8 cellular contexts compared by ENCODE assay signal in the genomic region with DNA sequence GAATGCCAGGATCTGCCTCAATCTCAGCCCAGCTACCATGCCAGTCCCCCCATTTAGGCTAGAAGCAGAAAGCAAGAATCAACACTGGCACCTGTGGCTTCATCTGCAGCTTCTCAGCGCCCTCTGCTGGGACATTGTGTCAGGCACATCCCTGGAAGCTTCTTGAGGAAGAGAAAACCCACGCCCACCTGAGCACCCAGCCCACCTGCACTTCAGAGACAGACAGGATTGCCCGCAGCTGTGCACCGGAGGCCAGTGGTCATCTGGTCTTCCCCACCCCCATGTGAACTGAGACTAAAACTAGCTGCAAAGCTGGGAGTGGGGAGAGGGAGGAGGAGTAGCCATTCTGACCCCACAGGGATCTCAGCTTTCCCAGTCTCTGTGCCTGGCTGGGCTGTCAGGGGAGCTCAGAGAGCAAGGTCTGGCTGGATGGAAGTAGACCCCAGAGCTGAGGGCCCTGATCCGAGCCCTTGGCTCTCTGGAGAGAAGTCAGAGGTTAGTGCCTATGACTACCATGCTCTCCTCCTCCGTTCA.
A peak's percentile ranks its signal among the peaks of the same experiment; 100 is the strongest.
DNase-seq lines count a peak whose midpoint lies in the region; ATAC-seq, FAIRE-seq and TF ChIP-seq lines count a peak whose summit lies in the region.

No MANE protein-coding gene starts in this region.

- TF ChIP-seq CTCF in A549 (IDR thresholded peaks at IDR 0.05) (peak; percentile 36; the same call in 2 of the 3 replicates), GM12872 (IDR thresholded peaks at IDR 0.05; ENCODE audit: insufficient read depth, low read depth, low read length) (peak; percentile 94), Loucy (conservative IDR thresholded peaks at IDR 0.05; ENCODE audit: low read length) (peak; percentile 83), WTC11 (IDR thresholded peaks at IDR 0.05) (peak; percentile 48), colonic mucosa (IDR thresholded peaks at IDR 0.05) (peak; percentile 37)

- H2BK15ac ChIP-seq in mesenchymal stem cell (ENCODE audit: low read depth, poor library complexity, severe bottlenecking) = no peak overlapping the region

- H3K9ac ChIP-seq in Loucy (ENCODE audit: low read depth, low read length, poor library complexity, severe bottlenecking) = no peak overlapping the region
- H3K9ac ChIP-seq in colonic mucosa (ENCODE audit: low read depth in 2 of 2, low read length in 2 of 2) = no peak overlapping the region
- no peak overlapping the region for H3K9ac ChIP-seq in mesenchymal stem cell (ENCODE audit: low read length)

- H2BK120ac ChIP-seq in mesenchymal stem cell (ENCODE audit: low read depth, low read length) = no peak overlapping the region

- H2AK5ac ChIP-seq in mesenchymal stem cell (ENCODE audit: low read length, severe bottlenecking) = no peak overlapping the region

- H3K14ac ChIP-seq in mesenchymal stem cell (ENCODE audit: low read length in 2 of 2) = no peak overlapping the region

- H3F3A ChIP-seq in Loucy (ENCODE audit: low read depth) = no peaks in the 10 kb centered on the region

- H3K27ac ChIP-seq in A549 = no peak overlapping the region
- no peak overlapping the region for H3K27ac ChIP-seq in colonic mucosa
- H3K27ac ChIP-seq in mesenchymal stem cell (ENCODE audit: low read length, poor library complexity, severe bottlenecking) = no peak overlapping the region

- H3K4me1 Mint-ChIP-seq in WTC11 = peaks cover 36% of the 10 kb centered on the region
- peaks cover 8% of the 10 kb centered on the region for H3K4me1 Mint-ChIP-seq in stimulated activated memory B cell treated with anti-CD40 and anti-IgM and Interleukin-4, amounts not matched to agents 10 μg/mL and 1 μg/mL and 100 μg/mL, for 72 hours

- H3K79me2 ChIP-seq in Loucy (ENCODE audit: insufficient read depth, low read length) = no peaks in the 10 kb centered on the region

- H3K9me2 ChIP-seq in Loucy (replicated peaks; ENCODE audit: low read depth, low read length) = no peaks in the 10 kb centered on the region

- H4K91ac ChIP-seq in mesenchymal stem cell (ENCODE audit: low read length) = no peak overlapping the region

- no peaks in the 10 kb centered on the region for H3K9me3 ChIP-seq in A549
- no peaks in the 10 kb centered on the region for H3K9me3 ChIP-seq in Loucy (ENCODE audit: insufficient read depth, low read depth, low read length)
- H3K9me3 ChIP-seq in colonic mucosa = no peaks in the 10 kb centered on the region
- H3K9me3 ChIP-seq in mesenchymal stem cell (ENCODE audit: control insufficient read depth, low read length) = no peaks in the 10 kb centered on the region

- no peak for TF ChIP-seq EP300 in A549 (IDR thresholded peaks at IDR 0.05)

- no peak overlapping the region for H3K23ac ChIP-seq in mesenchymal stem cell (ENCODE audit: low read length in 2 of 2)

- DNase-seq in A549 (ENCODE audit: low read depth in 1 of 2, low spot score in 1 of 2) = peak; percentile 38 to 51
- peak; percentile 90 for DNase-seq in WTC11 (ENCODE audit: low spot score)
- DNase-seq in colonic mucosa = peak; percentile 40
- DNase-seq in mesenchymal stem cell = peak; percentile 53

- no peak overlapping the region for H2BK5ac ChIP-seq in mesenchymal stem cell (ENCODE audit: low read depth, low read length, poor library complexity, severe bottlenecking)

- no peak overlapping the region for H3K4me3 Mint-ChIP-seq in WTC11
- H3K4me3 Mint-ChIP-seq in stimulated activated memory B cell treated with anti-CD40 and anti-IgM and Interleukin-4, amounts not matched to agents 10 μg/mL and 1 μg/mL and 100 μg/mL, for 72 hours = no peak overlapping the region

- H3K4me3 ChIP-seq in A549 (no peak overlapping the region), Loucy (ENCODE audit: low read length, poor library complexity, severe bottlenecking) (no peak overlapping the region), colonic mucosa (no peak overlapping the region), mesenchymal stem cell (ENCODE audit: insufficient read depth in 1 of 2, low read depth in 1 of 2, low read length in 2 of 2) (no peak overlapping the region)

- H4K20me1 ChIP-seq in Loucy (ENCODE audit: insufficient read depth, low read length, poor library complexity, severe bottlenecking) = no peaks in the 10 kb centered on the region

- no peak overlapping the region; the same call in 2 of the 3 replicates for H3K4me2 ChIP-seq in A549
- H3K4me2 ChIP-seq in Loucy (ENCODE audit: low read depth, low read length, poor library complexity, severe bottlenecking) = no peak overlapping the region
- no peak overlapping the region for H3K4me2 ChIP-seq in mesenchymal stem cell (ENCODE audit: low read length, poor library complexity, severe bottlenecking)

- no peak for TF ChIP-seq POLR2A in A549 (IDR thresholded peaks at IDR 0.05; ENCODE audit: low read length)

- no peak overlapping the region for H3K18ac ChIP-seq in mesenchymal stem cell (ENCODE audit: low read depth in 1 of 2, low read length in 2 of 2)

- H2AFZ ChIP-seq in Loucy (ENCODE audit: low read length) = no peak overlapping the region
- H2AFZ ChIP-seq in mesenchymal stem cell (ENCODE audit: low read depth, low read length) = no peak overlapping the region

- CTCF ChIA-PET in A549 (lab: Yijun Ruan, JAX) = interaction anchor here (0.8 to 2.2 kb wide), 10 partner anchors 10 to 338 kb away, joined by 3 to 8 read pairs (median 4); no protein-coding TSS in a partner anchor
- CTCF ChIA-PET in WTC11 (lab: Charles Lee) = interaction anchor here (0.6 to 8.4 kb wide), 70 partner anchors 9 to 509 kb away, joined by 3 to 128 read pairs (median 4); partner anchors contain the start of genes CCDC15, CHEK1, EI24 and FEZ1

- peak; percentile 37 to 61 for TF ChIP-seq RAD21 in A549 (conservative IDR thresholded peaks at IDR 0.05 in 1 of 2, IDR thresholded peaks at IDR 0.05 in 1 of 2)

- H3K27me3 ChIP-seq in Loucy (ENCODE audit: insufficient read depth, low read length, poor library complexity, severe bottlenecking) (no peaks in the 10 kb centered on the region), colonic mucosa (no peaks in the 10 kb centered on the region), mesenchymal stem cell (ENCODE audit: control insufficient read depth in 1 of 2, insufficient read depth in 1 of 2, low read length in 2 of 2) (peaks cover 0 to 5% of the 10 kb centered on the region in 2 experiments)

- H3K27ac Mint-ChIP-seq in WTC11 = no peak overlapping the region
- H3K27ac Mint-ChIP-seq in stimulated activated memory B cell treated with anti-CD40 and anti-IgM and Interleukin-4, amounts not matched to agents 10 μg/mL and 1 μg/mL and 100 μg/mL, for 72 hours = no peak overlapping the region

- no peak for FAIRE-seq in A549 (lab: Jason Lieb, UNC)

- H3K36me3 Mint-ChIP-seq in WTC11 = no peaks in the 10 kb centered on the region
- H3K36me3 Mint-ChIP-seq in stimulated activated memory B cell treated with anti-CD40 and anti-IgM and Interleukin-4, amounts not matched to agents 10 μg/mL and 1 μg/mL and 100 μg/mL, for 72 hours = no peaks in the 10 kb centered on the region

- 7% methylated on average over 5 of the region's 6 CpGs for WGBS in A549 (ENCODE audit: missing lambda C conversion rate)
- WGBS in mesenchymal stem cell = 43% methylated on average over 3 of the region's 6 CpGs

- ATAC-seq in A549 = peak; percentile 45 to 78; a peak in 3 of 6 replicates
- ATAC-seq in WTC11 = peak; percentile 66
- peak; percentile 35 for ATAC-seq in stimulated activated memory B cell treated with anti-CD40 and anti-IgM and Interleukin-4, amounts not matched to agents 10 μg/mL and 1 μg/mL and 100 μg/mL, for 72 hours
- ATAC-seq in HG02610 (IDR thresholded peaks at IDR 0.05; ENCODE audit: unreplicated experiment) = no peak

- no peaks in the 10 kb centered on the region for H3K4me1 ChIP-seq in A549
- no peaks in the 10 kb centered on the region for H3K4me1 ChIP-seq in Loucy (ENCODE audit: insufficient read depth, low read length, poor library complexity, severe bottlenecking)
- H3K4me1 ChIP-seq in colonic mucosa = no peaks in the 10 kb centered on the region
- no peaks in the 10 kb centered on the region for H3K4me1 ChIP-seq in mesenchymal stem cell (ENCODE audit: control insufficient read depth, insufficient read depth, low read depth, low read length)

- H3K4ac ChIP-seq in mesenchymal stem cell (ENCODE audit: low read depth in 1 of 2, low read length in 2 of 2) = no peak overlapping the region

- POLR2A ChIA-PET in A549 (lab: Yijun Ruan, JAX) (no interaction called here), WTC11 (lab: Charles Lee) (interaction anchor here (0.6 kb wide), 1 partner anchor 68 kb away, joined by 3 read pairs; no protein-coding TSS in a partner anchor)

- H3K9me3 Mint-ChIP-seq in WTC11 = no peaks in the 10 kb centered on the region
- H3K9me3 Mint-ChIP-seq in stimulated activated memory B cell treated with anti-CD40 and anti-IgM and Interleukin-4, amounts not matched to agents 10 μg/mL and 1 μg/mL and 100 μg/mL, for 72 hours = no peaks in the 10 kb centered on the region

- intact Hi-C loops in colonic mucosa (cut with DNase I) = no loop called here

- H3K79me1 ChIP-seq in mesenchymal stem cell (replicated peaks; ENCODE audit: low read length, poor library complexity, severe bottlenecking) = no peaks in the 10 kb centered on the region

- H2BK12ac ChIP-seq in mesenchymal stem cell (ENCODE audit: low read length in 2 of 2) = no peak overlapping the region

- H3K36me3 ChIP-seq in Loucy (ENCODE audit: insufficient read depth, low read length) (no peaks in the 10 kb centered on the region), colonic mucosa (no peaks in the 10 kb centered on the region), mesenchymal stem cell (ENCODE audit: control insufficient read depth in 1 of 2, insufficient read depth in 2 of 2, low read depth in 1 of 2, low read length in 2 of 2) (peaks cover 0 to 79% of the 10 kb centered on the region in 2 experiments)

- H4K8ac ChIP-seq in mesenchymal stem cell (ENCODE audit: low read length) = no peak overlapping the region

- no peaks in the 10 kb centered on the region for H3K27me3 Mint-ChIP-seq in WTC11 (ENCODE audit: low read depth)
- peaks cover 52% of the 10 kb centered on the region for H3K27me3 Mint-ChIP-seq in stimulated activated memory B cell treated with anti-CD40 and anti-IgM and Interleukin-4, amounts not matched to agents 10 μg/mL and 1 μg/mL and 100 μg/mL, for 72 hours

TF ChIP-seq in A549, 52 proteins besides CTCF, POLR2A, EP300 and RAD21 (continues in another document):
- no peak for TF ChIP-seq RNF2 (IDR thresholded peaks at IDR 0.05; ENCODE audit: borderline replicate concordance, low read depth)
- TF ChIP-seq ZSCAN20 (CRISPR knock-in tag; IDR thresholded peaks at IDR 0.05) = no peak
- TF ChIP-seq, protein P1, sequence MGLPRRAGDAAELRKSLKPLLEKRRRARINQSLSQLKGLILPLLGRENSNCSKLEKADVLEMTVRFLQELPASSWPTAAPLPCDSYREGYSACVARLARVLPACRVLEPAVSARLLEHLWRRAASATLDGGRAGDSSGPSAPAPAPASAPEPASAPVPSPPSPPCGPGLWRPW (IDR thresholded peaks at IDR 0.05) = no peak

TF ChIP-seq in WTC11, 78 proteins besides CTCF, POLR2A, EP300 and RAD21 (continues in another document):
- no peak for TF ChIP-seq FOXP1 (CRISPR knock-in tag; IDR thresholded peaks at IDR 0.05; ENCODE audit: borderline replicate concordance)
- no peak for TF ChIP-seq ESRRA (CRISPR knock-in tag; IDR thresholded peaks at IDR 0.05; ENCODE audit: borderline replicate concordance)
- TF ChIP-seq NFYB (CRISPR knock-in tag; conservative IDR thresholded peaks at IDR 0.05; ENCODE audit: low read depth) = no peak
- TF ChIP-seq NR3C1 (CRISPR knock-in tag; conservative IDR thresholded peaks at IDR 0.05; ENCODE audit: low read depth) = no peak
- peak; percentile 42; the same call in 1 of the 2 replicates for TF ChIP-seq TEAD1 (CRISPR knock-in tag; IDR thresholded peaks at IDR 0.05)

Comparison
In these comparisons a context has a peak if more than half of its experiments do, and no peak if none do; other contexts are left out.
1. DNase-seq: peak in every context shown above with its lines; median percentile 90 in WTC11; 53 in mesenchymal stem cell; 44 in A549; 40 in colonic mucosa.
2. CTCF ChIP-seq: peak in every context shown above with its lines; median percentile 94 in GM12872; 83 in Loucy; 48 in WTC11; 37 in colonic mucosa; 36 in A549.
3. Of the 8 proteins assayed by ChIP-seq in both WTC11 and A549: peak only in WTC11: none; only in A549: none; in both: CTCF; in neither: 7.